ENCODE assay signal across 16 cellular contexts in the genomic region with DNA sequence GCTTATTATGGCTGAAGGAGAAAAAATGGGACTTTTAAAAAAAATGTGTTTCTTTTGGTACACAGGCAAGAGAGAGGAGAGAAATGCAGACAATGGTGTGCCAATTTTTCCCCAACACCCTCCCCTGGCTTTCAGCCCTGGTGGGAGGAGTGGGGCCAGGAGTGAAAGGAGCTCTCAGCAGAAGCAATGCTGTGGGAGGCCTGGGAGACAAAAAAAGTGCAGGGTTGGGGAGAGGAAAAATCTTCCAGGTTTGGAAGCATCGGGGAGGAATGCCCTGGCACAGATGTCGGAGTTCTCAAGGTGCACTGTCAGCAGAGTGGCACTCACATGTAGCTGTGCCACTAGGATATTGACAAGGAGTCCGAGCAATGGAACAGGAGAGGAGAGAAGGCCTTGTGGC.
DNase-seq lines count a peak whose midpoint lies in the region; ATAC-seq and TF ChIP-seq lines count a peak whose summit lies in the region.
"Had no signal": no experiment of that assay in that cellular context is flagged by ENCODE, and none has a peak within 500 bp of the region (broad histone marks: within the 10 kb centered on the region; RNA-seq: fewer than 3 reads in every experiment).

No MANE protein-coding gene starts in this region.

- H3K79me2 ChIP-seq in mammary epithelial cell (ENCODE audit: insufficient read depth, low read length): no peaks in the 10 kb centered on the region

- H3K4me1 Mint-ChIP-seq in activated CD8-positive, alpha-beta T cell treated with anti-CD3 and anti-CD28 coated beads, Interleukin-2, amount 10 ng/mL, durations not matched to agents 7 days and 5 days (ENCODE audit: low read depth): no peaks in the 10 kb centered on the region

- H3K4me3 Mint-ChIP-seq in activated CD8-positive, alpha-beta T cell treated with anti-CD3 and anti-CD28 coated beads, Interleukin-2, amount 10 ng/mL, durations not matched to agents 7 days and 5 days: no peak overlapping the region
- H3K4me3 Mint-ChIP-seq: HFFc6; T-helper 1 cell treated with Interleukin-12 subunit alpha and Interleukin-12 subunit beta and Interleukin-4 antibody, amounts not matched to agents 30 μg/mL and 1 μg/mL, for 36 hours had no signal

- 42% methylated on average over 3 of the region's 3 CpGs for WGBS in mammary epithelial cell (ENCODE audit: low coverage, missing lambda C conversion rate)

- H3K9ac ChIP-seq in mammary epithelial cell (ENCODE audit: insufficient read depth, low read length): peak overlapping the region; percentile 29
- H3K9ac ChIP-seq: GM23248, SK-N-SH had no signal

- H3K36me3 ChIP-seq in mammary epithelial cell (ENCODE audit: insufficient read depth, low read length): no peaks in the 10 kb centered on the region
- H3K36me3 ChIP-seq in neuron (ENCODE audit: insufficient read depth, low read length): no peaks in the 10 kb centered on the region

- H3K27ac ChIP-seq in mammary epithelial cell (ENCODE audit: insufficient read depth, low read depth, low read length): peak overlapping the region; percentile 10
- H3K27ac ChIP-seq: GM23248, PC-9 had no signal

- no peaks in the 10 kb centered on the region for H3K9me3 Mint-ChIP-seq in activated CD8-positive, alpha-beta T cell treated with anti-CD3 and anti-CD28 coated beads, Interleukin-2, amount 10 ng/mL, durations not matched to agents 7 days and 5 days (ENCODE audit: insufficient read depth)

- no peaks in the 10 kb centered on the region for H3K36me3 Mint-ChIP-seq in activated CD8-positive, alpha-beta T cell treated with anti-CD3 and anti-CD28 coated beads, Interleukin-2, amount 10 ng/mL, durations not matched to agents 7 days and 5 days (ENCODE audit: low read depth)

- H4K20me1 ChIP-seq in mammary epithelial cell (ENCODE audit: insufficient read depth, low read length): no peaks in the 10 kb centered on the region

- H3K4me1 ChIP-seq in mammary epithelial cell (ENCODE audit: insufficient read depth, low read length) (peaks cover 15% of the 10 kb centered on the region), neuron (ENCODE audit: insufficient read depth, low read length) (peaks cover 5% of the 10 kb centered on the region)

- no peak for ATAC-seq in activated CD8-positive, alpha-beta T cell treated with anti-CD3 and anti-CD28 coated beads, Interleukin-2, amount 10 ng/mL, durations not matched to agents 7 days and 5 days
- ATAC-seq: Right ventricle myocardium inferior had no signal

- DNase-seq in NCI-H345 (lab: John Stamatoyannopoulos, UW) (peak; percentile 30), NCI-H345 treated with DMSO at 0.1 percent for 48 hours (lab: John Stamatoyannopoulos, UW; ENCODE audit: unreplicated experiment) (no peak), NCI-H1105 treated with DMSO at 0.1 percent for 48 hours (lab: John Stamatoyannopoulos, UW) (peak; percentile 72), mammary epithelial cell (no peak), epidermal melanocyte (ENCODE audit: insufficient read length, low spot score) (no peak), activated gamma-delta T cell (lab: John Stamatoyannopoulos, UW) (no peak)
- no peak for DNase-seq in activated CD8-positive, alpha-beta T cell treated with anti-CD3 and anti-CD28 coated beads, Interleukin-2, amount 10 ng/mL, durations not matched to agents 7 days and 5 days
- DNase-seq: Calu3, HFFc6, KG1 had no signal

- no TSS peak for BruUV-seq in mammary epithelial cell (replicated peaks; lab: Mats Ljungman, UMichigan)

- POLR2A ChIA-PET in activated CD8-positive, alpha-beta T cell treated with anti-CD3 and anti-CD28 coated beads, Interleukin-2, amount 10 ng/mL, durations not matched to agents 7 days and 5 days (lab: Charles Lee): interaction anchor here (1.0 kb wide), 1 partner anchor 10 kb away, joined by 3 read pairs; no protein-coding TSS in a partner anchor

- peak overlapping the region; percentile 36 for H2AFZ ChIP-seq in mammary epithelial cell (ENCODE audit: low read depth, low read length)
- peak overlapping the region; percentile 30 for H2AFZ ChIP-seq in neuron (ENCODE audit: low read depth, low read length)
- H2AFZ ChIP-seq: GM23248, PC-9 had no signal

- no peaks in the 10 kb centered on the region for H3K9me3 ChIP-seq in mammary epithelial cell (replicated peaks; ENCODE audit: insufficient read depth, low read length)
- no peaks in the 10 kb centered on the region for H3K9me3 ChIP-seq in neuron (ENCODE audit: low read length)
- H3K9me3 ChIP-seq: SK-N-SH had no signal

- CTCF ChIA-PET in mammary epithelial cell (lab: Charles Lee; ENCODE audit: low non-redundant PET): interaction anchor here (0.5 kb wide), 1 partner anchor 106 kb away, joined by 3 read pairs; no protein-coding TSS in a partner anchor
- CTCF ChIA-PET in activated CD8-positive, alpha-beta T cell treated with anti-CD3 and anti-CD28 coated beads, Interleukin-2, amount 10 ng/mL, durations not matched to agents 7 days and 5 days (lab: Charles Lee): no interaction called here

- H3K27me3 Mint-ChIP-seq in activated CD8-positive, alpha-beta T cell treated with anti-CD3 and anti-CD28 coated beads, Interleukin-2, amount 10 ng/mL, durations not matched to agents 7 days and 5 days (ENCODE audit: low read depth): peaks cover 13% of the 10 kb centered on the region

- TF ChIP-seq CTCF in mammary epithelial cell (conservative IDR thresholded peaks at IDR 0.05 in 1 of 2, IDR thresholded peaks at IDR 0.05 in 1 of 2; ENCODE audit: extremely low read depth in 1 of 2, insufficient read depth in 1 of 2, low read depth in 1 of 2, low read length in 2 of 2): no peak

- peak overlapping the region; percentile 63 for H3K4me2 ChIP-seq in mammary epithelial cell (ENCODE audit: insufficient read depth, low read depth, low read length)
- H3K4me2 ChIP-seq: SK-N-SH had no signal

- dilution Hi-C loops in mammary epithelial cell (cut with HindIII; ENCODE audit: low sequenced_read_pairs): no loop called here

- in situ Hi-C loops in mammary epithelial cell (cut with MboI; ENCODE audit: low sequenced_read_pairs in 2 of 2): no loop called here

- H3K27ac Mint-ChIP-seq in activated CD8-positive, alpha-beta T cell treated with anti-CD3 and anti-CD28 coated beads, Interleukin-2, amount 10 ng/mL, durations not matched to agents 7 days and 5 days: no peak overlapping the region
- H3K27ac Mint-ChIP-seq: HFFc6; T-helper 1 cell treated with Interleukin-12 subunit alpha and Interleukin-12 subunit beta and Interleukin-4 antibody, amounts not matched to agents 30 μg/mL and 1 μg/mL, for 36 hours had no signal

- no peak overlapping the region for H3K4me3 ChIP-seq in mammary epithelial cell (replicated peaks in 1 of 3; ENCODE audit: insufficient read depth in 1 of 3, low read depth in 2 of 3, low read length in 3 of 3)
- H3K4me3 ChIP-seq in neuron (ENCODE audit: low read length): no peak overlapping the region
- H3K4me3 ChIP-seq: GM23248, PC-9 had no signal

- H3K27me3 ChIP-seq in mammary epithelial cell (ENCODE audit: insufficient read depth, low read length) (no peaks in the 10 kb centered on the region), neuron (ENCODE audit: insufficient read depth, low read length) (no peaks in the 10 kb centered on the region)

- intact Hi-C loops in mammary epithelial cell (cut with micrococcal nuclease): no loop called here

Comparison
In these comparisons a context has a peak if more than half of its experiments do, and no peak if none do; other contexts are left out.
1. DNase-seq: peak in NCI-H345 (single experiment) and NCI-H1105 treated with DMSO at 0.1 percent for 48 hours (single experiment); none in NCI-H345 treated with DMSO at 0.1 percent for 48 hours (single experiment), mammary epithelial cell (single experiment), epidermal melanocyte (single experiment), activated gamma-delta T cell (single experiment) and activated CD8-positive, alpha-beta T cell treated with anti-CD3 and anti-CD28 coated beads, Interleukin-2, amount 10 ng/mL, durations not matched to agents 7 days and 5 days (single experiment).